ENCODE assay signal across 8 cellular contexts in genomic region chr19:531009-531752, GRCh38. TPM values are rescaled to one million over a fixed set of nuclear protein-coding genes. Genes with fewer than 3 reads are reported as not detected.
DNase-seq lines count a peak whose midpoint lies in the region; ATAC-seq lines count a peak whose summit lies in the region.

No MANE protein-coding gene starts in this region.

- H3K36me3 ChIP-seq in BLaER1 treated with 17β-estradiol and CSF1 and Interleukin-3, amounts not matched to agents 10 nM and 100 nM = peaks cover 13 to 24% (median 15%) of the 10 kb centered on the region in 11 experiments
- no peaks in the 10 kb centered on the region for H3K36me3 ChIP-seq in mesendoderm (ENCODE audit: control insufficient read depth, insufficient read depth, low read length)

- H3K4me3 ChIP-seq in BLaER1 treated with 17β-estradiol and CSF1 and Interleukin-3, amounts not matched to agents 10 nM and 100 nM = peak overlapping the region; percentile 80 to 100 (median 96)
- H3K4me3 ChIP-seq in mesendoderm (ENCODE audit: low read length) = peak overlapping the region; percentile 82

- H3K27ac ChIP-seq in BLaER1 treated with 17β-estradiol and CSF1 and Interleukin-3, amounts not matched to agents 10 nM and 100 nM = peak overlapping the region; percentile 80 to 93 (median 87)
- H3K27ac ChIP-seq in mesendoderm (ENCODE audit: low read depth, low read length) = peak overlapping the region; percentile 98

- peak overlapping the region; percentile 77 to 99 (median 90) for H3K4me2 ChIP-seq in BLaER1 treated with 17β-estradiol and CSF1 and Interleukin-3, amounts not matched to agents 10 nM and 100 nM
- peak overlapping the region; percentile 68 for H3K4me2 ChIP-seq in mesendoderm (ENCODE audit: low read length)

- WGBS in mesendoderm (ENCODE audit: extremely low coverage, insufficient coverage, low lambda C conversion rate) = no CpG with 5 or more reads among the region's 103 CpGs

- H2BK120ac ChIP-seq in mesendoderm (ENCODE audit: low read depth, low read length) = no peak overlapping the region

- DNase-seq in NCI-H82 treated with DMSO at 0.1 percent for 48 hours (lab: John Stamatoyannopoulos, UW; ENCODE audit: unreplicated experiment) (peak; percentile 50), mesendoderm (peak; percentile 93)
- DNase-seq in activated CD8-positive, alpha-beta memory T cell treated with anti-CD3 and anti-CD28 coated beads for 24 hours = peak; percentile 94
- peak; percentile 84 to 96 (median 91) for DNase-seq in effector memory CD8-positive, alpha-beta T cell
- peak; percentile 84 for DNase-seq in stimulated activated CD8-positive, alpha-beta memory T cell treated with anti-CD3 and anti-CD28 coated beads, Interleukin-12 subunit alpha, Interleukin-12 subunit beta, amount 100 ng/mL, for 4 hours (ENCODE audit: low read depth)

- H4K8ac ChIP-seq in mesendoderm (ENCODE audit: low read depth, low read length) = no peak overlapping the region

- H4K5ac ChIP-seq in mesendoderm (ENCODE audit: low read length) = no peak overlapping the region

- H2BK15ac ChIP-seq in mesendoderm (replicated peaks; ENCODE audit: low read depth) = no peak overlapping the region

- peak overlapping the region; percentile 84 for H2BK5ac ChIP-seq in mesendoderm (ENCODE audit: low read length)

- H3K9me3 ChIP-seq in BLaER1 treated with 17β-estradiol and CSF1 and Interleukin-3, amounts not matched to agents 10 nM and 100 nM (replicated peaks in 1 of 11) = no peaks in the 10 kb centered on the region

- H3K4ac ChIP-seq in mesendoderm (ENCODE audit: low read depth, low read length) = no peak overlapping the region

- H2AK5ac ChIP-seq in mesendoderm (ENCODE audit: low read length) = no peak overlapping the region

- H3K56ac ChIP-seq in mesendoderm (ENCODE audit: low read length) = peak overlapping the region; percentile 100

- H3K4me1 Mint-ChIP-seq in effector memory CD8-positive, alpha-beta T cell (ENCODE audit: low read depth in 2 of 2) = peaks cover 15 to 16% of the 10 kb centered on the region in 2 donors

- H3K4me3 Mint-ChIP-seq in effector memory CD8-positive, alpha-beta T cell = peak overlapping the region; percentile 73 to 74

- peak overlapping the region in 1 of 2 donors; percentile 17 for H3K27ac Mint-ChIP-seq in effector memory CD8-positive, alpha-beta T cell

- no peak overlapping the region for H3K23ac ChIP-seq in mesendoderm (ENCODE audit: low read length)

- peaks cover 17% of the 10 kb centered on the region for H3K79me1 ChIP-seq in mesendoderm (ENCODE audit: low read length)

- peak overlapping the region; percentile 85 to 96 (median 92) for H3K9ac ChIP-seq in BLaER1 treated with 17β-estradiol and CSF1 and Interleukin-3, amounts not matched to agents 10 nM and 100 nM
- H3K9ac ChIP-seq in mesendoderm (ENCODE audit: low read length) = peak overlapping the region; percentile 97

- no peaks in the 10 kb centered on the region for H3K9me3 Mint-ChIP-seq in effector memory CD8-positive, alpha-beta T cell

- H3K18ac ChIP-seq in mesendoderm (ENCODE audit: low read length) = peak overlapping the region; percentile 93

- peaks cover 35% of the 10 kb centered on the region for H3K79me2 ChIP-seq in mesendoderm (ENCODE audit: control insufficient read depth, insufficient read depth, low read length)

- H4K20me1 ChIP-seq in BLaER1 treated with 17β-estradiol and CSF1 and Interleukin-3, amounts not matched to agents 10 nM and 100 nM = peaks cover 28 to 45% (median 43%) of the 10 kb centered on the region in 11 experiments

- H3K36me3 Mint-ChIP-seq in effector memory CD8-positive, alpha-beta T cell (ENCODE audit: insufficient read depth) = peaks cover 29% of the 10 kb centered on the region

- H3K27me3 Mint-ChIP-seq in effector memory CD8-positive, alpha-beta T cell = no peaks in the 10 kb centered on the region

- no peaks in the 10 kb centered on the region for H3K27me3 ChIP-seq in BLaER1 treated with 17β-estradiol and CSF1 and Interleukin-3, amounts not matched to agents 10 nM and 100 nM
- no peaks in the 10 kb centered on the region for H3K27me3 ChIP-seq in mesendoderm (ENCODE audit: insufficient read depth, low read length, poor library complexity)

- ATAC-seq in GM19324 (IDR thresholded peaks at IDR 0.05; ENCODE audit: low FRiP score, unreplicated experiment) (peak; percentile 84), HG03460 (IDR thresholded peaks at IDR 0.05; ENCODE audit: unreplicated experiment) (peak; percentile 62)
- peak; percentile 77 for ATAC-seq in effector memory CD8-positive, alpha-beta T cell (replicated peaks)

- H3K4me1 ChIP-seq in BLaER1 treated with 17β-estradiol and CSF1 and Interleukin-3, amounts not matched to agents 10 nM and 100 nM = peaks cover 18 to 35% (median 22%) of the 10 kb centered on the region in 10 experiments
- H3K4me1 ChIP-seq in mesendoderm (ENCODE audit: control insufficient read depth, low read depth, low read length) = peaks cover 4% of the 10 kb centered on the region

RNA-seq across cellular contexts. Expression of gene CDC34, which starts 0.4 kb away (rescaled TPM):
- 78.8 TPM for polyA plus RNA-seq in mesendoderm (2013, experiment 1 of 2)
- polyA plus RNA-seq in mesendoderm (2013, experiment 2 of 2) = 81.6 TPM

RNA-seq across cellular contexts. Expression of gene GZMM, which starts 12.7 kb away (rescaled TPM):
- 0.13 TPM for polyA plus RNA-seq in mesendoderm (2013, experiment 1 of 2)
- 0.25 TPM for polyA plus RNA-seq in mesendoderm (2013, experiment 2 of 2)

RNA-seq across cellular contexts. Expression of gene TPGS1, which starts 23.9 kb away (rescaled TPM):
- 3.2 TPM for polyA plus RNA-seq in mesendoderm (2013, experiment 1 of 2)
- 3.1 TPM for polyA plus RNA-seq in mesendoderm (2013, experiment 2 of 2)

RNA-seq across cellular contexts. Expression of gene MADCAM1, which starts 34.9 kb away (rescaled TPM):
- 0.18 TPM for polyA plus RNA-seq in mesendoderm (2013, experiment 1 of 2)
- 0.24 TPM for polyA plus RNA-seq in mesendoderm (2013, experiment 2 of 2)

RNA-seq across cellular contexts. Expression of gene BSG, which starts 41.2 kb away (rescaled TPM):
- 492 TPM for polyA plus RNA-seq in mesendoderm (2013, experiment 1 of 2)
- 502 TPM for polyA plus RNA-seq in mesendoderm (2013, experiment 2 of 2)

Comparison
In these comparisons a context has a peak if more than half of its experiments do, and no peak if none do; other contexts are left out.
1. Peak in every context shown above with its lines: DNase-seq, ATAC-seq, H3K4me3 ChIP-seq and H3K27ac ChIP-seq.